21 cellular contexts compared by ENCODE assay signal in genomic region chr6:108243836-108244235, GRCh38.
"Had no signal": no experiment of that assay in that cellular context is flagged by ENCODE, and none has a peak within 500 bp of the region (broad histone marks: within the 10 kb centered on the region; RNA-seq: fewer than 3 reads in every experiment).

No MANE protein-coding gene starts in this region.

- FAIRE-seq: HTR-8/SVneo, K562 had no signal

- DNase-seq: Kasumi-1, MV-4-11, NCI-H1048, NCI-H1105, NCI-H1417, NCI-H1436 treated with DMSO at 0.1 percent for 48 hours, NCI-H1694, NCI-H187 treated with DMSO at 0.1 percent for 48 hours, NCI-H2029 treated with DMSO at 0.1 percent for 48 hours, NCI-H2227 treated with DMSO at 0.1 percent for 48 hours, NCI-H524, NCI-H526 treated with DMSO at 0.1 percent for 48 hours, NCI-H748 treated with DMSO at 0.1 percent for 48 hours, SHP77, SK-N-SH had no signal

- H3K27ac Mint-ChIP-seq: IgD-negative memory B cell had no signal

- H3K4me2 ChIP-seq: KMS-11, SK-N-SH had no signal

- H3K4me3 ChIP-seq: K562 had no signal

- H3K9me3 ChIP-seq: SK-N-SH had no signal

- H3K9ac ChIP-seq: KMS-11, SK-N-SH had no signal

- H3K27ac ChIP-seq: HL-60, KMS-11, RWPE1 had no signal

- H3K9me3 Mint-ChIP-seq: IgD-negative memory B cell had no signal

- H3K27me3 Mint-ChIP-seq: IgD-negative memory B cell had no signal

- ATAC-seq: K562 had no signal
